18 cellular contexts compared by ENCODE assay signal in the genomic region with DNA sequence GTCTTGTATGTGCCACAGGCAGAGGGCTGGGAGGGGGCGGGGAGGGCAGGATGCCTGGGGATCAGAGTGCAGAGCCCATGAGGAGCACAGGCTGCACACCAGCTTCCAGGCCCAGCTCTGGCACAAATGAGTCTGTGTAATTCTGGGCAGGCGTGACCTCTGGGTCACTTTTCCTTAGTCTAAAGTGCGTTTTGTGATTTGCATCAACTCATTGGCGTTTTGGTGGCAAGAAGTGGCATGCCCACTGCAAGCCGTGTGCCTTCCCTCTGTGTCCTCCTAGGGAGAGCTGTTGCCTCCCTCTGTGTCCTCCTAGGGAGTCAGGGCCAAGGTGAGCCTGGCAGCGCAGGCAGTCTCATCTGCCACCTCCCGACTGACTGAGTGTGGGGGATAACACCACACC. TPM values are rescaled to one million over a fixed set of nuclear protein-coding genes. Genes with fewer than 3 reads are reported as not detected.
DNase-seq lines count a peak whose midpoint lies in the region; ATAC-seq and TF ChIP-seq lines count a peak whose summit lies in the region.
"Had no signal": no experiment of that assay in that cellular context is flagged by ENCODE, and none has a peak within 500 bp of the region (broad histone marks: within the 10 kb centered on the region; RNA-seq: fewer than 3 reads in every experiment).

No MANE protein-coding gene starts in this region.

- no peak overlapping the region for H3K18ac ChIP-seq in trophoblast cell (ENCODE audit: low read length)

- no peaks in the 10 kb centered on the region for H3K27me3 Mint-ChIP-seq in WTC11 (ENCODE audit: low read depth)
- H3K27me3 Mint-ChIP-seq: CD8-positive, alpha-beta memory T cell had no signal

- H3K14ac ChIP-seq in trophoblast cell (ENCODE audit: low read length) = no peak overlapping the region

- no peak overlapping the region for H3K4me2 ChIP-seq in trophoblast cell (ENCODE audit: low read length)
- H3K4me2 ChIP-seq: BLaER1 had no signal

- no peaks in the 10 kb centered on the region for H3K79me2 ChIP-seq in trophoblast cell (ENCODE audit: control insufficient read depth, insufficient read depth, low read length, poor library complexity)

- H3K27ac ChIP-seq in HEK293 (ENCODE audit: extremely low read depth, low read depth, low read length) (no peak overlapping the region), cingulate gyrus (ENCODE audit: low read depth, low read length) (peak overlapping the region; percentile 39), trophoblast cell (ENCODE audit: low read depth, low read length) (no peak overlapping the region)
- H3K27ac ChIP-seq: 22Rv1, BLaER1, HL-60 had no signal

- no peak overlapping the region for H2AFZ ChIP-seq in trophoblast cell (ENCODE audit: insufficient read depth, low read length, poor library complexity)

- peaks cover 39 to 94% of the 10 kb centered on the region in 2 experiments for H3K36me3 ChIP-seq in HEK293 (ENCODE audit: control insufficient read depth in 2 of 2, insufficient read depth in 1 of 2, low read length in 2 of 2)
- peaks cover 61 to 66% of the 10 kb centered on the region in 2 experiments for H3K36me3 ChIP-seq in trophoblast cell (ENCODE audit: control insufficient read depth in 1 of 2, insufficient read depth in 2 of 2, low read length in 2 of 2)

- H3K4me1 ChIP-seq in HEK293 (ENCODE audit: control insufficient read depth, insufficient read depth, low read length) = no peaks in the 10 kb centered on the region
- H3K4me1 ChIP-seq in trophoblast cell (ENCODE audit: control insufficient read depth in 1 of 2, insufficient read depth in 2 of 2, low read length in 2 of 2) = peaks cover 13 to 15% of the 10 kb centered on the region in 2 experiments
- H3K4me1 ChIP-seq: BLaER1 had no signal

- peak overlapping the region; percentile 29 for H2BK12ac ChIP-seq in trophoblast cell (ENCODE audit: low read length)

- H4K8ac ChIP-seq in trophoblast cell (ENCODE audit: low read depth, low read length) = no peak overlapping the region

- no peaks in the 10 kb centered on the region for H3K4me1 Mint-ChIP-seq in WTC11

- no peak overlapping the region for H3K27ac Mint-ChIP-seq in WTC11

- POLR2A ChIA-PET in HEK293 (lab: Yijun Ruan, JAX) (no interaction called here), WTC11 (lab: Charles Lee) (no interaction called here)

- no peak overlapping the region for H2BK5ac ChIP-seq in trophoblast cell (ENCODE audit: low read depth, low read length, poor library complexity)

- H4K91ac ChIP-seq in trophoblast cell (ENCODE audit: low read depth, low read length) = peak overlapping the region; percentile 10

- no peak overlapping the region for H3K4ac ChIP-seq in trophoblast cell (ENCODE audit: low read depth, low read length)

- CTCF ChIA-PET in HEK293 (lab: Yijun Ruan, JAX) = interaction anchor here (1.6 kb wide), 1 partner anchor 14 kb away, joined by 3 read pairs; no protein-coding TSS in a partner anchor
- CTCF ChIA-PET in WTC11 (lab: Charles Lee) = interaction anchor here (0.5 to 1.4 kb wide), 3 partner anchors 14 to 319 kb away, joined by 3 to 9 read pairs (median 4); no protein-coding TSS in a partner anchor

- no CpG with 5 or more reads among the region's 7 CpGs for WGBS in trophoblast cell (ENCODE audit: extremely low coverage, insufficient coverage, insufficient read length)

- H2AK5ac ChIP-seq in trophoblast cell (ENCODE audit: low read length) = no peak overlapping the region

- no peak overlapping the region for H2BK120ac ChIP-seq in trophoblast cell (ENCODE audit: insufficient read depth, low read length, poor library complexity)

- H3K9me3 Mint-ChIP-seq in WTC11 = no peaks in the 10 kb centered on the region
- H3K9me3 Mint-ChIP-seq: CD8-positive, alpha-beta memory T cell had no signal

- no peak overlapping the region for H3K23ac ChIP-seq in trophoblast cell (ENCODE audit: low read length)

- H4K12ac ChIP-seq in trophoblast cell (ENCODE audit: low read depth, low read length) = no peak overlapping the region

- TF ChIP-seq CTCF in HEK293 (tag by site-specific recombination; IDR thresholded peaks at IDR 0.05) = no peak
- no peak for TF ChIP-seq CTCF in WTC11 (IDR thresholded peaks at IDR 0.05)

- DNase-seq in left lobe of liver (ENCODE audit: low spot score) (peak; percentile 92), trophoblast cell (no peak), WTC11 (ENCODE audit: low spot score) (no peak)
- DNase-seq: AML-193; CD8-positive, alpha-beta memory T cell; DMS53; GF-D8; KBM-7 had no signal

- H3K4me3 Mint-ChIP-seq in WTC11 = no peak overlapping the region
- H3K4me3 Mint-ChIP-seq: CD8-positive, alpha-beta memory T cell had no signal

- H3K36me3 Mint-ChIP-seq in WTC11 = peaks cover 54% of the 10 kb centered on the region

- no peaks in the 10 kb centered on the region for H3K27me3 ChIP-seq in trophoblast cell (ENCODE audit: insufficient read depth, low read length)
- H3K27me3 ChIP-seq: BLaER1 had no signal

- peaks cover 6% of the 10 kb centered on the region for H3K79me1 ChIP-seq in trophoblast cell (ENCODE audit: low read length)

- H3K4me3 ChIP-seq in HEK293 (ENCODE audit: low read depth, low read length) (no peak overlapping the region), trophoblast cell (ENCODE audit: low read depth, low read length) (no peak overlapping the region)
- H3K4me3 ChIP-seq: BLaER1 had no signal

- ATAC-seq in left lobe of liver = peak; percentile 90
- ATAC-seq in GM18909 (IDR thresholded peaks at IDR 0.05; ENCODE audit: poor library complexity, unreplicated experiment) = no peak
- ATAC-seq in GM18873 (IDR thresholded peaks at IDR 0.05; ENCODE audit: low FRiP score, unreplicated experiment) = no peak
- no peak for ATAC-seq in WTC11
- ATAC-seq in GM19023 (IDR thresholded peaks at IDR 0.05; ENCODE audit: unreplicated experiment) = no peak
- ATAC-seq: HCT116 had no signal

- no peak overlapping the region for H3K9ac ChIP-seq in trophoblast cell (ENCODE audit: low read length)
- H3K9ac ChIP-seq: BLaER1 had no signal

- H3K9me3 ChIP-seq in HEK293 (ENCODE audit: control insufficient read depth, insufficient read depth, low read depth, low read length) (no peaks in the 10 kb centered on the region), trophoblast cell (ENCODE audit: insufficient read depth, low read depth, low read length) (peaks cover 6% of the 10 kb centered on the region)
- H3K9me3 ChIP-seq: BLaER1 had no signal

TF ChIP-seq in WTC11, 78 proteins besides CTCF, POLR2A, EP300 and RAD21:
- TF ChIP-seq SOX15 (CRISPR knock-in tag; IDR thresholded peaks at IDR 0.05) = no peak
- TF ChIP-seq, protein P1, sequence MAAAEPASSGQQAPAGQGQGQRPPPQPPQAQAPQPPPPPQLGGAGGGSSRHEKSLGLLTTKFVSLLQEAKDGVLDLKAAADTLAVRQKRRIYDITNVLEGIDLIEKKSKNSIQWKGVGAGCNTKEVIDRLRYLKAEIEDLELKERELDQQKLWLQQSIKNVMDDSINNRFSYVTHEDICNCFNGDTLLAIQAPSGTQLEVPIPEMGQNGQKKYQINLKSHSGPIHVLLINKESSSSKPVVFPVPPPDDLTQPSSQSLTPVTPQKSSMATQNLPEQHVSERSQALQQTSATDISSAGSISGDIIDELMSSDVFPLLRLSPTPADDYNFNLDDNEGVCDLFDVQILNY (CRISPR knock-in tag; IDR thresholded peaks at IDR 0.05) = no peak
TF ChIP-seq in WTC11: peak in this region for 0.

RNA-seq across cellular contexts. Expression of a gene that starts 17.2 kb away (rescaled TPM):
- total RNA-seq in left lobe of liver = 2.5 TPM
- 0.19 and 0.27 TPM in 2 replicates for polyA plus RNA-seq in trophoblast cell (2013)
- 1.2 to 1.7 TPM (median 1.5 TPM) in 3 replicates for total RNA-seq in WTC11 (2021)
- total RNA-seq: A673 had no signal

RNA-seq across cellular contexts. Expression of a gene that starts 18.4 kb away (rescaled TPM):
- 12.7 TPM for total RNA-seq in left lobe of liver
- 9.8 and 10.5 TPM in 2 replicates for polyA plus RNA-seq in trophoblast cell (2013)
- total RNA-seq in WTC11 (2021) = 25.2 to 28.0 TPM (median 25.6 TPM) in 3 replicates
